Comparison of ENCODE assay signal across 9 cellular contexts in the genomic region with DNA sequence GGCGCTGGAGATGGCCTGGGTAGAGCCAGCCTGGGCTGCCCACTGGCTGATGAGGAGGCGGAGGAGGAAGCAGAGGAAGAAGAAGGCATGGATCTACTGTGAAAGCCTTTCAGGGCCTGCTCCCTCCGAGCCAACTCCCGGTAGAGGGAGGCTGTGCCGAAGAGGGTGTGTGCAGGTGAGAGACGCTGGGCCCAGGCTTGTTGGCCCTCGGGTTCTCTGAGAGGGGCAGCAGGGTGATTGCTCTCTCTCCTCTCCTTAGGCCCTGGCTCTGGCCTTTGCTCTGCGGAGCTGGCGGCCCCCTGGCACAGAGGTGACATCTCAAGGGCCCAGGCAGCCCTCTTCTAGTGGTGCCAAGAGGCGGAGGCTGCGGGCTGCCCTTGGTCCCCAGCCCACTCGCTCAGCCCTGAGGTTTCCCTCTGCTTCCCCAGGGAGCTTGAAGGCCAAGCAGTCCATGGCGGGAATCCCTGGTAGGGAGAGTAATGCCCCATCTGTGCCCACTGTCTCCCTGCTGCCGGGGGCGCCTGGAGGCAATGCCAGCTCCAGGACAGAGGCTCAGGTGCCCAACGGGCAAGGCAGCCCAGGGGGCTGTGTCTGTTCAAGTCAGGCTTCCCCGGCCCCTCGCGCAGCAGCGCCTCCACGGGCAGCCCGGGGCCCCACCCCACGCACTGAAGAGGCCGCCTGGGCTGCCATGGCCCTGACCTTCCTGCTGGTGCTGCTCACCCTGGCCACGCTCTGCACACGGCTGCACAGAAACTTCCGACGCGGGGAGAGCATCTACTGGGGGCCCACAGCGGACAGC. TPM values are rescaled to one million over a fixed set of nuclear protein-coding genes. Genes with fewer than 3 reads are reported as not detected.
A peak's percentile ranks its signal among the peaks of the same experiment; 100 is the strongest.
DNase-seq lines count a peak whose midpoint lies in the region; ATAC-seq and TF ChIP-seq lines count a peak whose summit lies in the region.
"Had no signal": no experiment of that assay in that cellular context is flagged by ENCODE, and none has a peak within 500 bp of the region (broad histone marks: within the 10 kb centered on the region; RNA-seq: fewer than 3 reads in every experiment).

No MANE protein-coding gene starts in this region.

- H3K9me3 Mint-ChIP-seq in activated T-cell treated with anti-CD3 and anti-CD28 coated beads, Interleukin-2, amount 50 U/mL, for 72 hours, result no peaks in the 10 kb centered on the region
- H3K9me3 Mint-ChIP-seq in natural killer cell, result no peaks in the 10 kb centered on the region

- DNase-seq in activated T-cell treated with anti-CD3 and anti-CD28 coated beads, Interleukin-2, amount 50 U/mL, for 1 hour, result peak; percentile 20
- no peak for DNase-seq in activated T-cell treated with anti-CD3 and anti-CD28 coated beads, Interleukin-2, amount 50 U/mL, for 72 hours
- DNase-seq in ecto neural progenitor cell (ENCODE audit: low spot score), result peak; percentile 50
- DNase-seq in natural killer cell, result peak; percentile 16
- peak; percentile 43 for DNase-seq in ureter (ENCODE audit: low spot score)
- DNase-seq in activated CD4-positive, alpha-beta T cell treated with anti-CD3 and anti-CD28 coated beads, Interleukin-2, amount 50 U/mL, for 4 hours, result no peak
- DNase-seq: NCI-H1694 treated with DMSO at 0.1 percent for 48 hours had no signal

- no peak for ATAC-seq in activated T-cell treated with anti-CD3 and anti-CD28 coated beads, Interleukin-2, amount 50 U/mL, for 72 hours (replicated peaks in 1 of 2)
- ATAC-seq in natural killer cell, result peak in 1 of 3 donors; percentile 6
- ATAC-seq in HG03565 (IDR thresholded peaks at IDR 0.05; ENCODE audit: unreplicated experiment), result no peak
- no peak for ATAC-seq in GM21528 (IDR thresholded peaks at IDR 0.05; ENCODE audit: low FRiP score, unreplicated experiment)

- no peak for TF ChIP-seq CTCF in natural killer cell (IDR thresholded peaks at IDR 0.05)

- H3K4me3 Mint-ChIP-seq in activated T-cell treated with anti-CD3 and anti-CD28 coated beads, Interleukin-2, amount 50 U/mL, for 72 hours, result no peak overlapping the region
- H3K4me3 Mint-ChIP-seq in natural killer cell, result peak overlapping the region; percentile 17

- no peak overlapping the region for H3K27ac Mint-ChIP-seq in activated T-cell treated with anti-CD3 and anti-CD28 coated beads, Interleukin-2, amount 50 U/mL, for 72 hours
- H3K27ac Mint-ChIP-seq in natural killer cell, result no peak overlapping the region

- intact Hi-C loops in natural killer cell (cut with micrococcal nuclease), result no loop called here

- H3K36me3 Mint-ChIP-seq in activated T-cell treated with anti-CD3 and anti-CD28 coated beads, Interleukin-2, amount 50 U/mL, for 72 hours (ENCODE audit: insufficient read depth in 2 of 2), result peaks cover 0 to 3% of the 10 kb centered on the region in 2 donors
- H3K36me3 Mint-ChIP-seq in natural killer cell, result no peaks in the 10 kb centered on the region

- H3K27me3 Mint-ChIP-seq in activated T-cell treated with anti-CD3 and anti-CD28 coated beads, Interleukin-2, amount 50 U/mL, for 72 hours (ENCODE audit: low read depth), result no peaks in the 10 kb centered on the region
- H3K27me3 Mint-ChIP-seq in natural killer cell (ENCODE audit: low read depth in 2 of 2), result no peaks in the 10 kb centered on the region

- H3K4me1 Mint-ChIP-seq in activated T-cell treated with anti-CD3 and anti-CD28 coated beads, Interleukin-2, amount 50 U/mL, for 72 hours (ENCODE audit: low read depth), result peaks cover 22% of the 10 kb centered on the region
- peaks cover 22 to 30% of the 10 kb centered on the region in 2 donors for H3K4me1 Mint-ChIP-seq in natural killer cell

RNA-seq across cellular contexts. Expression of a gene that starts 3.6 kb away (rescaled TPM):
- total RNA-seq in activated T-cell treated with anti-CD3 and anti-CD28 coated beads, Interleukin-2, amount 50 U/mL, for 72 hours, result 100 to 1,000 TPM in 1 of 2 donors, 10 to 100 TPM in 1; 77.4 to 103 TPM
- total RNA-seq in natural killer cell, result 100 to 1,000 TPM; 122 to 148 (median 148) TPM
- 44.6 TPM for total RNA-seq in ureter

RNA-seq across cellular contexts. Expression of a gene that starts 5.2 kb away (rescaled TPM):
- 1 to 10 TPM; 7.4 to 7.7 TPM for total RNA-seq in activated T-cell treated with anti-CD3 and anti-CD28 coated beads, Interleukin-2, amount 50 U/mL, for 72 hours
- 10 to 100 TPM; 31.7 to 33.8 (median 33.1) TPM for total RNA-seq in natural killer cell
- 7.8 TPM for total RNA-seq in ureter

RNA-seq across cellular contexts. Expression of a gene that starts 17.4 kb away (rescaled TPM):
- 10 to 100 TPM; 45.0 to 47.4 TPM for total RNA-seq in activated T-cell treated with anti-CD3 and anti-CD28 coated beads, Interleukin-2, amount 50 U/mL, for 72 hours
- total RNA-seq in natural killer cell (10 to 100 TPM; 39.4 to 61.4 (median 54.6) TPM), ureter (37.1 TPM)

RNA-seq across cellular contexts. Expression of a gene that starts 20.9 kb away (rescaled TPM):
- 10 to 100 TPM in 1 of 2 donors, 1 to 10 TPM in 1; 7.9 to 13.5 TPM for total RNA-seq in activated T-cell treated with anti-CD3 and anti-CD28 coated beads, Interleukin-2, amount 50 U/mL, for 72 hours
- 1 to 10 TPM; 2.3 to 6.6 (median 4.0) TPM for total RNA-seq in natural killer cell
- 7.7 TPM for total RNA-seq in ureter

RNA-seq across cellular contexts. Expression of a gene that starts 50.6 kb away (rescaled TPM):
- 10 to 100 TPM; 10.4 to 13.9 TPM for total RNA-seq in activated T-cell treated with anti-CD3 and anti-CD28 coated beads, Interleukin-2, amount 50 U/mL, for 72 hours
- total RNA-seq in natural killer cell, result 10 to 100 TPM in 1 of 3 donors, 1 to 10 TPM in 2; 2.4 to 18.7 (median 3.9) TPM
- total RNA-seq in ureter, result 23.3 TPM

Comparison
In these comparisons a context has a peak if more than half of its experiments do, and no peak if none do; other contexts are left out.
1. DNase-seq: peak in activated T-cell treated with anti-CD3 and anti-CD28 coated beads, Interleukin-2, amount 50 U/mL, for 1 hour (single experiment), ecto neural progenitor cell (single experiment), natural killer cell (single experiment) and ureter (single experiment); none in activated T-cell treated with anti-CD3 and anti-CD28 coated beads, Interleukin-2, amount 50 U/mL, for 72 hours (0 of 2) and activated CD4-positive, alpha-beta T cell treated with anti-CD3 and anti-CD28 coated beads, Interleukin-2, amount 50 U/mL, for 4 hours (0 of 2).